ENCODE assay signal across 15 cellular contexts in the genomic region with DNA sequence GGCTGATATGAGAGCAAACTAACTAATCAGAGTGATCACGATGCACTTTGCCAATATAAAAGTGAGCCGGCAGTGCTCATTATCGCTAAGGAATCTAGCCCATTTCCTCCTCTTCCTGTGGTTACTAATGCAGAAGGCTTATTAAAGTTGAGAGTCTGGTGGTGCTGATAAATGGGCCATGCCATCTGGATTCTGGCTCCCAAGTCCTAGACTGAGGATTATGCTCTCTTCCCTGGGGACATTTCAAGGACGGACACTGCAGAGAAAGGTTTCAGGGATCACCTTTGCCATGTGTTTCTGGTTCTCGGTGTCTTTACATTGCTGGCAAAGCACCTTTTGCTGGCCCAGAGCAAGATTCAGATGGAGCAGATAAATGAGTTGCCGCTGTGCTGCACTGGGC.
DNase-seq lines count a peak whose midpoint lies in the region; ATAC-seq and TF ChIP-seq lines count a peak whose summit lies in the region.
"Had no signal": no experiment of that assay in that cellular context is flagged by ENCODE, and none has a peak within 500 bp of the region (broad histone marks: within the 10 kb centered on the region; RNA-seq: fewer than 3 reads in every experiment).

No MANE protein-coding gene starts in this region.

- no peak overlapping the region for H3K27ac ChIP-seq in right atrium auricular region
- H3K27ac ChIP-seq in osteoblast (ENCODE audit: low read depth, low read length) = no peak overlapping the region

- peaks cover 0 to 8% of the 10 kb centered on the region in 2 donors for H3K4me1 ChIP-seq in right atrium auricular region
- no peaks in the 10 kb centered on the region for H3K4me1 ChIP-seq in osteoblast (ENCODE audit: insufficient read depth, low read length)

- intact Hi-C loops in cardiac septum (cut with DNase I) = no loop called here

- no peak overlapping the region for H3K4me2 ChIP-seq in osteoblast (ENCODE audit: insufficient read depth, low read length)

- H3K27me3 Mint-ChIP-seq in activated T-helper 17 cell treated with anti-CD3 and anti-CD28 coated beads, Interleukin-2, amount 50 U/mL, for 72 hours = no peaks in the 10 kb centered on the region
- H3K27me3 Mint-ChIP-seq: activated CD8-positive, alpha-beta T cell treated with anti-CD3 and anti-CD28 coated beads for 36 hours had no signal

- no peaks in the 10 kb centered on the region for H3K36me3 Mint-ChIP-seq in activated T-helper 17 cell treated with anti-CD3 and anti-CD28 coated beads, Interleukin-2, amount 50 U/mL, for 72 hours (ENCODE audit: low read depth)

- H3K27ac Mint-ChIP-seq in activated T-helper 17 cell treated with anti-CD3 and anti-CD28 coated beads, Interleukin-2, amount 50 U/mL, for 72 hours = peak overlapping the region; percentile 54
- H3K27ac Mint-ChIP-seq: activated CD8-positive, alpha-beta T cell treated with anti-CD3 and anti-CD28 coated beads for 36 hours; activated naive CD4-positive, alpha-beta T cell treated with anti-CD3 and anti-CD28 coated beads for 36 hours had no signal

- H3K36me3 ChIP-seq in right atrium auricular region (no peaks in the 10 kb centered on the region), osteoblast (ENCODE audit: insufficient read depth, low read length) (no peaks in the 10 kb centered on the region)

- H3K4me3 Mint-ChIP-seq in activated T-helper 17 cell treated with anti-CD3 and anti-CD28 coated beads, Interleukin-2, amount 50 U/mL, for 72 hours = peak overlapping the region; percentile 19
- H3K4me3 Mint-ChIP-seq: activated CD8-positive, alpha-beta T cell treated with anti-CD3 and anti-CD28 coated beads for 36 hours; activated naive CD4-positive, alpha-beta T cell treated with anti-CD3 and anti-CD28 coated beads for 36 hours; neural crest cell had no signal

- H3K79me2 ChIP-seq in osteoblast (ENCODE audit: insufficient read depth, low read length) = no peaks in the 10 kb centered on the region

- no peaks in the 10 kb centered on the region for H3K9me3 Mint-ChIP-seq in activated T-helper 17 cell treated with anti-CD3 and anti-CD28 coated beads, Interleukin-2, amount 50 U/mL, for 72 hours
- H3K9me3 Mint-ChIP-seq: activated CD8-positive, alpha-beta T cell treated with anti-CD3 and anti-CD28 coated beads for 36 hours; activated naive CD4-positive, alpha-beta T cell treated with anti-CD3 and anti-CD28 coated beads for 36 hours; neural crest cell had no signal

- H3K4me1 Mint-ChIP-seq in activated T-helper 17 cell treated with anti-CD3 and anti-CD28 coated beads, Interleukin-2, amount 50 U/mL, for 72 hours = no peaks in the 10 kb centered on the region

- no peak for ATAC-seq in activated T-helper 17 cell treated with anti-CD3 and anti-CD28 coated beads, Interleukin-2, amount 50 U/mL, for 72 hours (replicated peaks)
- ATAC-seq in GM18502 (IDR thresholded peaks at IDR 0.05; ENCODE audit: poor library complexity, unreplicated experiment) = no peak
- ATAC-seq: activated CD8-positive, alpha-beta T cell treated with anti-CD3 and anti-CD28 coated beads for 36 hours had no signal

- no peak overlapping the region for H2AFZ ChIP-seq in osteoblast (ENCODE audit: low read length)

- H3K27me3 ChIP-seq in right atrium auricular region (no peaks in the 10 kb centered on the region), osteoblast (ENCODE audit: insufficient read depth, low read length) (peaks cover 25% of the 10 kb centered on the region)

- no peak overlapping the region for H3K4me3 ChIP-seq in right atrium auricular region
- no peak overlapping the region for H3K4me3 ChIP-seq in osteoblast (ENCODE audit: insufficient read depth, low read length)

- DNase-seq in right atrium auricular region (ENCODE audit: low spot score) = peak; percentile 21
- no peak for DNase-seq in cardiac septum (ENCODE audit: low spot score)
- DNase-seq in islet precursor cell = peak; percentile 51
- DNase-seq in activated effector memory CD4-positive, alpha-beta T cell treated with Interleukin-2 at 50 U/mL for 16 hours = no peak
- no peak for DNase-seq in SKM-1 treated with dmso at 0.1 percent for 144 hours (lab: John Stamatoyannopoulos, UW; ENCODE audit: unreplicated experiment)
- DNase-seq in osteoblast (ENCODE audit: insufficient read length, low spot score, missing footprints) = no peak
- DNase-seq: activated CD8-positive, alpha-beta T cell treated with anti-CD3 and anti-CD28 coated beads for 36 hours; activated naive CD4-positive, alpha-beta T cell treated with anti-CD3 and anti-CD28 coated beads for 36 hours; EL; KG1; NCI-H187; OCI-M1 had no signal

- H4K20me1 ChIP-seq in osteoblast (ENCODE audit: insufficient read depth, low read length) = no peaks in the 10 kb centered on the region

- TF ChIP-seq CTCF in right atrium auricular region (IDR thresholded peaks at IDR 0.05) (no peak), osteoblast (IDR thresholded peaks at IDR 0.05; ENCODE audit: extremely low read depth, low read depth, low read length) (no peak)

- H3K9me3 ChIP-seq in right atrium auricular region (no peaks in the 10 kb centered on the region), osteoblast (ENCODE audit: low read depth, low read length) (no peaks in the 10 kb centered on the region)

Comparison
In these comparisons a context has a peak if more than half of its experiments do, and no peak if none do; other contexts are left out.
1. DNase-seq: peak in right atrium auricular region (single experiment) and islet precursor cell (single experiment); none in cardiac septum (single experiment), activated effector memory CD4-positive, alpha-beta T cell treated with Interleukin-2 at 50 U/mL for 16 hours (single experiment), SKM-1 treated with dmso at 0.1 percent for 144 hours (single experiment) and osteoblast (single experiment).